Comparison of ENCODE assay signal across 18 cellular contexts in the genomic region with DNA sequence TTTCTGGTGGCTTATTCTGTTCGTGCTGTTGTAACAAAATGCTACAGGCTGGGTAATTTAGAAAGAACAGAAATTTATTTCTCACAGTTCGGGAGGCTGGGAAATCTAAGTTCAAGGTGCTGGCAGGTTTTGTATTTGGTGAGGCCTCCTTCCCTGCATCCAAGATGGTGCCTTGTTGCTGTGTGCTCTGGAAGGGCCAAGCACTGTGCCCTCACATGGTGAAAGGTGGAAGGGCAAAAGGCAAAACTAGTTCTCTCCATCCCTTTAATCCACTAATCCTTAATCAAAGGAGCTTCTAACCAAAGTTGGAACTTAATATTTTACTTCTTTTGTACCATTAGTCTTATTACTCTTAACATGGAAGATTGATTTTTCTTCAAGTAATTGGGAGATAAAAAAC. TPM values are rescaled to one million over a fixed set of nuclear protein-coding genes. Genes with fewer than 3 reads are reported as not detected.
A peak's percentile ranks its signal among the peaks of the same experiment; 100 is the strongest.
DNase-seq lines count a peak whose midpoint lies in the region; ATAC-seq and TF ChIP-seq lines count a peak whose summit lies in the region.
"Had no signal": no experiment of that assay in that cellular context is flagged by ENCODE, and none has a peak within 500 bp of the region (broad histone marks: within the 10 kb centered on the region; RNA-seq: fewer than 3 reads in every experiment).

No MANE protein-coding gene starts in this region.

- H3K4me1 ChIP-seq in GM23338 (ENCODE audit: insufficient read depth) (no peaks in the 10 kb centered on the region), OCI-LY7 (ENCODE audit: insufficient read depth, low read length, poor library complexity, severe bottlenecking) (no peaks in the 10 kb centered on the region), endodermal cell (ENCODE audit: control insufficient read depth, insufficient read depth, low read length) (peaks cover 5% of the 10 kb centered on the region)
- H3K4me1 ChIP-seq: SJCRH30 had no signal

- peak; percentile 32 to 33; a peak in 3 of 4 replicates for TF ChIP-seq CTCF in GM23338 (conservative IDR thresholded peaks at IDR 0.05; ENCODE audit: low read depth in 2 of 2)
- TF ChIP-seq CTCF in OCI-LY7 (conservative IDR thresholded peaks at IDR 0.05; ENCODE audit: low read length) = peak; percentile 34
- TF ChIP-seq CTCF in endodermal cell (conservative IDR thresholded peaks at IDR 0.05) = peak; percentile 54
- TF ChIP-seq CTCF in type B pancreatic cell (conservative IDR thresholded peaks at IDR 0.05) = peak; percentile 16

- H3F3A ChIP-seq in GM23338 (replicated peaks; ENCODE audit: low read depth) = no peaks in the 10 kb centered on the region

- H3K27me3 ChIP-seq in GM23338 (ENCODE audit: insufficient read depth) (no peaks in the 10 kb centered on the region), endodermal cell (ENCODE audit: control insufficient read depth, insufficient read depth, low read length, poor library complexity, severe bottlenecking) (no peaks in the 10 kb centered on the region)
- H3K27me3 ChIP-seq: SJCRH30 had no signal

- H3K4me1 Mint-ChIP-seq in GM23338 = peaks cover 2% of the 10 kb centered on the region; the same call in 2 of the 3 replicates
- H3K4me1 Mint-ChIP-seq in endodermal cell = peaks cover 25% of the 10 kb centered on the region
- H3K4me1 Mint-ChIP-seq in type B pancreatic cell (ENCODE audit: unreplicated experiment) = no peaks in the 10 kb centered on the region
- H3K4me1 Mint-ChIP-seq in activated CD4-positive, alpha-beta T cell treated with anti-CD3 and anti-CD28 coated beads for 36 hours = peaks cover 28% of the 10 kb centered on the region

- peaks cover 4% of the 10 kb centered on the region for H3K27me3 Mint-ChIP-seq in GM23338 (ENCODE audit: insufficient read depth, low read depth, poor library complexity)
- no peaks in the 10 kb centered on the region for H3K27me3 Mint-ChIP-seq in endodermal cell (ENCODE audit: insufficient read depth)
- no peaks in the 10 kb centered on the region for H3K27me3 Mint-ChIP-seq in type B pancreatic cell
- no peaks in the 10 kb centered on the region for H3K27me3 Mint-ChIP-seq in activated CD4-positive, alpha-beta T cell treated with anti-CD3 and anti-CD28 coated beads for 36 hours
- H3K27me3 Mint-ChIP-seq: B cell; CD4-positive, alpha-beta T cell had no signal

- no TSS peak for BruUV-seq in OCI-LY7 (replicated peaks; lab: Mats Ljungman, UMichigan)

- H4K20me1 ChIP-seq in GM23338 (replicated peaks; ENCODE audit: insufficient read depth) (no peaks in the 10 kb centered on the region; the same call in 1 of the 2 replicates), OCI-LY7 (ENCODE audit: insufficient read depth, low read length) (no peaks in the 10 kb centered on the region)

- H3K36me3 ChIP-seq in GM23338 (ENCODE audit: insufficient read depth) (peaks cover 50% of the 10 kb centered on the region), OCI-LY7 (ENCODE audit: insufficient read depth, low read length) (peaks cover 100% of the 10 kb centered on the region), endodermal cell (ENCODE audit: control insufficient read depth, insufficient read depth, low read length) (peaks cover 85% of the 10 kb centered on the region)

- no peak overlapping the region for H3K27ac Mint-ChIP-seq in GM23338
- no peak overlapping the region for H3K27ac Mint-ChIP-seq in endodermal cell
- no peak overlapping the region for H3K27ac Mint-ChIP-seq in type B pancreatic cell
- no peak overlapping the region for H3K27ac Mint-ChIP-seq in activated CD4-positive, alpha-beta T cell treated with anti-CD3 and anti-CD28 coated beads for 36 hours
- H3K27ac Mint-ChIP-seq: B cell; CD4-positive, alpha-beta T cell had no signal

- DNase-seq in GM23338 (ENCODE audit: low spot score) (peak; percentile 31), OCI-LY7 (ENCODE audit: low spot score) (no peak), endodermal cell (no peak), type B pancreatic cell (ENCODE audit: extremely low spot score, unreplicated experiment) (no peak), NCI-H2227 treated with DMSO at 0.1 percent for 48 hours (lab: John Stamatoyannopoulos, UW) (no peak), nucleus accumbens (lab: John Stamatoyannopoulos, UW) (no peak)
- DNase-seq in activated CD4-positive, alpha-beta T cell treated with anti-CD3 and anti-CD28 coated beads for 36 hours = no peak
- DNase-seq: CD4-positive, alpha-beta T cell; EL; IMR-90; Karpas-422; NCI-H187; NCI-H345; NCI-H526; NK-92 treated with Interleukin-12 subunit alpha and Interleukin-12 subunit beta, amount 100 ng/mL, for 24 hours; SJCRH30; SW 1271 had no signal

- H2AFZ ChIP-seq in GM23338 = no peak overlapping the region
- H2AFZ ChIP-seq in OCI-LY7 (ENCODE audit: low read length) = no peak overlapping the region

- peaks cover 32% of the 10 kb centered on the region; the same call in 1 of the 2 replicates for H3K79me2 ChIP-seq in GM23338 (replicated peaks; ENCODE audit: insufficient read depth)
- H3K79me2 ChIP-seq in OCI-LY7 (ENCODE audit: insufficient read depth, low read depth, low read length) = peaks cover 13% of the 10 kb centered on the region; the same call in 1 of the 2 replicates

- H3K27ac ChIP-seq in GM23338 (ENCODE audit: low read depth) (no peak overlapping the region), OCI-LY7 (ENCODE audit: low read depth, low read length, poor library complexity, severe bottlenecking) (no peak overlapping the region), endodermal cell (ENCODE audit: low read depth, low read length) (no peak overlapping the region)
- H3K27ac ChIP-seq: SJCRH30 had no signal

- H3K9me2 ChIP-seq in GM23338 (ENCODE audit: insufficient read depth) = no peaks in the 10 kb centered on the region
- no peaks in the 10 kb centered on the region for H3K9me2 ChIP-seq in OCI-LY7 (ENCODE audit: insufficient read depth, low read length)

- H3K36me3 Mint-ChIP-seq in GM23338 (ENCODE audit: low read depth) = peaks cover 84% of the 10 kb centered on the region
- H3K36me3 Mint-ChIP-seq in endodermal cell (ENCODE audit: low read depth) = peaks cover 68% of the 10 kb centered on the region
- peaks cover 84% of the 10 kb centered on the region for H3K36me3 Mint-ChIP-seq in type B pancreatic cell
- H3K36me3 Mint-ChIP-seq in activated CD4-positive, alpha-beta T cell treated with anti-CD3 and anti-CD28 coated beads for 36 hours (ENCODE audit: low read depth) = peaks cover 78% of the 10 kb centered on the region

- POLR2A ChIA-PET in OCI-LY7 (lab: Charles Lee) = interaction anchor here (1.9 kb wide), 1 partner anchor 11 kb away, joined by 10 read pairs; no protein-coding TSS in a partner anchor
- POLR2A ChIA-PET in activated CD4-positive, alpha-beta T cell treated with anti-CD3 and anti-CD28 coated beads for 36 hours (lab: Charles Lee) = no interaction called here

- H3K4me3 Mint-ChIP-seq in GM23338 = no peak overlapping the region
- H3K4me3 Mint-ChIP-seq in endodermal cell = no peak overlapping the region
- no peak overlapping the region for H3K4me3 Mint-ChIP-seq in type B pancreatic cell
- no peak overlapping the region for H3K4me3 Mint-ChIP-seq in activated CD4-positive, alpha-beta T cell treated with anti-CD3 and anti-CD28 coated beads for 36 hours
- H3K4me3 Mint-ChIP-seq: B cell; CD4-positive, alpha-beta T cell had no signal

- no peak overlapping the region for H3K9ac ChIP-seq in endodermal cell (ENCODE audit: extremely low read depth, low read length, poor library complexity, severe bottlenecking)

- ATAC-seq in GM23338 = peak; percentile 48
- no peak for ATAC-seq in activated CD4-positive, alpha-beta T cell treated with anti-CD3 and anti-CD28 coated beads for 36 hours

- H3K4me2 ChIP-seq in GM23338 (no peak overlapping the region), OCI-LY7 (ENCODE audit: low read length) (no peak overlapping the region)

- H3K9me3 Mint-ChIP-seq in GM23338 (no peaks in the 10 kb centered on the region), endodermal cell (no peaks in the 10 kb centered on the region), type B pancreatic cell (no peaks in the 10 kb centered on the region)
- peaks cover 7% of the 10 kb centered on the region for H3K9me3 Mint-ChIP-seq in activated CD4-positive, alpha-beta T cell treated with anti-CD3 and anti-CD28 coated beads for 36 hours (ENCODE audit: low read depth)

- H3K4me3 ChIP-seq in GM23338 (no peak overlapping the region), OCI-LY7 (ENCODE audit: low read depth, low read length, poor library complexity, severe bottlenecking) (no peak overlapping the region), endodermal cell (ENCODE audit: low read length) (no peak overlapping the region)
- H3K4me3 ChIP-seq: SJCRH30 had no signal

- CTCF ChIA-PET in OCI-LY7 (lab: Charles Lee; ENCODE audit: unreplicated experiment) = no interaction called here
- CTCF ChIA-PET in activated CD4-positive, alpha-beta T cell treated with anti-CD3 and anti-CD28 coated beads for 36 hours (lab: Charles Lee) = interaction anchor here (1.1 to 3.3 kb wide), 2 partner anchors 13 to 16 kb away, joined by 3 to 16 read pairs; no protein-coding TSS in a partner anchor

- 83 to 92% methylated on average over 1 to 2 of the region's 2 CpGs for WGBS in endodermal cell (ENCODE audit: insufficient coverage in 1 of 2, insufficient read length in 1 of 2), 2 experiments

- intact Hi-C loops in OCI-LY7 (cut with micrococcal nuclease; ENCODE audit: unreplicated experiment) = no loop called here
- intact Hi-C loops in activated CD4-positive, alpha-beta T cell treated with anti-CD3 and anti-CD28 coated beads for 36 hours (cut with DNase I, micrococcal nuclease) = no loop called here

- H3K9me3 ChIP-seq in OCI-LY7 (ENCODE audit: low read length) (no peaks in the 10 kb centered on the region), endodermal cell (ENCODE audit: control insufficient read depth, low read length) (no peaks in the 10 kb centered on the region)
- H3K9me3 ChIP-seq: SJCRH30 had no signal

TF ChIP-seq in GM23338, 12 proteins besides CTCF, POLR2A, EP300 and RAD21 (continues in another document):
- TF ChIP-seq NANOG (IDR thresholded peaks at IDR 0.05; ENCODE audit: borderline replicate concordance) = no peak

RNA-seq across cellular contexts. Expression of gene MRPL19, which starts 7.4 kb away (rescaled TPM):
- total RNA-seq in GM23338 (2014; rRNA removed; shearing (Covaris generic)) = 65.5 and 85.5 TPM in 2 replicates
- polyA plus RNA-seq in GM23338 (2016; fragmentation: Nextera tagmentation; extraction: Ambion mirVana) = 131 and 149 TPM in 2 replicates
- 41.6 and 42.6 TPM in 2 replicates for total RNA-seq in OCI-LY7 (2014; rRNA removed; shearing (Covaris generic))
- total RNA-seq in OCI-LY7 (2022) (42.8 and 52.7 TPM in 2 replicates), endodermal cell (10 to 100 TPM; 63.7 to 77.6 TPM), type B pancreatic cell (ENCODE audit: low replicate concordance) (47.8 and 55.8 TPM in 2 replicates)
- polyA plus RNA-seq in endodermal cell (2013, experiment 1 of 2) = 36.9 TPM
- polyA plus RNA-seq in endodermal cell (2013, experiment 2 of 2) = 38.0 TPM
- 10 to 100 TPM; 45.2 to 72.4 TPM for total RNA-seq in activated CD4-positive, alpha-beta T cell treated with anti-CD3 and anti-CD28 coated beads for 36 hours

RNA-seq across cellular contexts. Expression of gene GCFC2, which starts 56.7 kb away (rescaled TPM):
- 24.4 and 26.2 TPM in 2 replicates for total RNA-seq in GM23338 (2014; rRNA removed; shearing (Covaris generic))
- polyA plus RNA-seq in GM23338 (2016; fragmentation: Nextera tagmentation; extraction: Ambion mirVana) = 19.1 and 23.8 TPM in 2 replicates
- total RNA-seq in OCI-LY7 (2014; rRNA removed; shearing (Covaris generic)) = 21.8 and 29.0 TPM in 2 replicates
- total RNA-seq in OCI-LY7 (2022) (17.3 and 19.3 TPM in 2 replicates), endodermal cell (10 to 100 TPM; 18.6 to 28.7 TPM), type B pancreatic cell (ENCODE audit: low replicate concordance) (19.8 and 22.1 TPM in 2 replicates)
- polyA plus RNA-seq in endodermal cell (2013, experiment 1 of 2) = 29.2 TPM
- polyA plus RNA-seq in endodermal cell (2013, experiment 2 of 2) = 25.0 TPM
- 10 to 100 TPM; 37.6 to 41.1 TPM for total RNA-seq in activated CD4-positive, alpha-beta T cell treated with anti-CD3 and anti-CD28 coated beads for 36 hours
